28 cellular contexts compared by ENCODE assay signal in the genomic region with DNA sequence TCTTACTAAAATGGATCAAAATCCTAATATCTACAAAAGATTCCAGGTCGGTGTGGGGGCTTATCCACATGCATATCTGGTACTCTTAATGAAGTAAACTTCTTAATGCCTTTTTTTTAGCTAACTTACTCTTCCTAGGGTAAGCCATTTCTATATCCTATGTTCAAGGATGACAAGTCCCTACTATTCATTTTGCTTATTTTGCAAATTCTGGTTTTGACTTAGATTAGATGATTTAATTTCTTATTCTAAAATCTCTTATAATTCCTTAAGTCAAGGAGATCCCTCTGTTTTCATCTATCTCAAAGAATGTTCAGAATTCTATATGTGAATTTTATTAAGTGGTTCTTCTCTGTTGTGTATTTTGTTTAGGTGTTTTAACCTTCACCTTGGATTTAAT.
"Had no signal": no experiment of that assay in that cellular context is flagged by ENCODE, and none has a peak within 500 bp of the region (broad histone marks: within the 10 kb centered on the region; RNA-seq: fewer than 3 reads in every experiment).

No MANE protein-coding gene starts in this region.

- H3K79me2 ChIP-seq: hepatocyte had no signal

- H3K4me2 ChIP-seq: hepatocyte had no signal

- H3K27me3 ChIP-seq: colonic mucosa, dorsolateral prefrontal cortex, esophagus muscularis mucosa, esophagus squamous epithelium, foreskin keratinocyte, gastrocnemius medialis, gastroesophageal sphincter, heart left ventricle, heart right ventricle, hepatocyte had no signal

- H3K27ac ChIP-seq: colonic mucosa, coronary artery, dorsolateral prefrontal cortex, epithelial cell of prostate, esophagus muscularis mucosa, esophagus squamous epithelium, foreskin keratinocyte, gastrocnemius medialis, gastroesophageal sphincter, heart left ventricle, heart right ventricle, hepatocyte had no signal

- H3K36me3 ChIP-seq: colonic mucosa, esophagus muscularis mucosa, esophagus squamous epithelium, gastrocnemius medialis, gastroesophageal sphincter had no signal

- DNase-seq: colonic mucosa; cortex of kidney; dermis blood vessel endothelial cell; dorsolateral prefrontal cortex; effector CD4-positive, alpha-beta T cell; effector CD8-positive, alpha-beta T cell; effector memory CD4-positive, alpha-beta T cell; effector memory CD8-positive, alpha-beta T cell; endodermal cell; erythroblast; esophagus squamous epithelium; foreskin fibroblast; foreskin keratinocyte; foreskin melanocyte; gastrocnemius medialis; glutamatergic neuron; head of caudate nucleus; heart left ventricle; heart right ventricle had no signal

- ATAC-seq: effector memory CD8-positive, alpha-beta T cell; esophagus mucosa; foreskin keratinocyte; gastrocnemius medialis; gastroesophageal sphincter; heart left ventricle; heart right ventricle had no signal

- H2AFZ ChIP-seq: hepatocyte had no signal

- H3K9me3 ChIP-seq: colonic mucosa, esophagus muscularis mucosa, esophagus squamous epithelium, gastrocnemius medialis, gastroesophageal sphincter, heart left ventricle had no signal

- H3K4me3 ChIP-seq: colonic mucosa, coronary artery, dorsolateral prefrontal cortex, esophagus muscularis mucosa, esophagus squamous epithelium, gastrocnemius medialis, gastroesophageal sphincter, heart left ventricle, heart right ventricle, hepatocyte had no signal

- H3K4me1 ChIP-seq: colonic mucosa, esophagus muscularis mucosa, foreskin keratinocyte, gastrocnemius medialis, gastroesophageal sphincter, heart left ventricle, heart right ventricle had no signal

- FAIRE-seq: endometrium, endothelial cell of umbilical vein, frontal cortex had no signal
